Comparison of ENCODE assay signal across 15 cellular contexts in genomic region chr1:240173836-240174235, GRCh38.
"Had no signal": no experiment of that assay in that cellular context is flagged by ENCODE, and none has a peak within 500 bp of the region (broad histone marks: within the 10 kb centered on the region; RNA-seq: fewer than 3 reads in every experiment).

No MANE protein-coding gene starts in this region.

- H3K27ac ChIP-seq: brain microvascular endothelial cell, psoas muscle, right lobe of liver, suprapubic skin had no signal

- ATAC-seq: activated CD4-positive, CD25-positive, alpha-beta regulatory T cell treated with anti-CD3 and anti-CD28 coated beads, Interleukin-2, amount 50 U/mL, for 24 hours; activated naive CD4-positive, alpha-beta T cell treated with anti-CD3 and anti-CD28 coated beads, Interleukin-2, amount 50 U/mL, for 72 hours; psoas muscle; right lobe of liver had no signal

- H3K9me3 ChIP-seq: psoas muscle, right lobe of liver, suprapubic skin had no signal

- H3K4me1 ChIP-seq: psoas muscle, right lobe of liver, suprapubic skin had no signal

- H3K4me3 ChIP-seq: psoas muscle, right lobe of liver, suprapubic skin had no signal

- H3K36me3 ChIP-seq: brain microvascular endothelial cell, right lobe of liver, suprapubic skin had no signal

- DNase-seq: activated CD4-positive, alpha-beta T cell treated with anti-CD3 and anti-CD28 coated beads, Interleukin-2, amount 50 U/mL, for 4 hours; activated effector memory CD4-positive, alpha-beta T cell treated with anti-CD3 and anti-CD28 coated beads, Interleukin-2, amount 50 U/mL, for 16 hours; activated T-cell treated with anti-CD3 and anti-CD28 coated beads, Interleukin-2, amount 50 U/mL, for 24 hours; amygdala; brain microvascular endothelial cell; dermis blood vessel endothelial cell; endodermal cell; erythroblast; occipital lobe; psoas muscle; right lobe of liver; stimulated activated naive CD4-positive, alpha-beta T cell had no signal
